Comparison of ENCODE assay signal across 1 cellular context in genomic region chr2:231643494-231643888, GRCh38.
TF ChIP-seq lines count a peak whose summit lies in the region.

No MANE protein-coding gene starts in this region.

TF ChIP-seq in H1, 55 proteins besides CTCF, POLR2A, EP300 and RAD21:
- TF ChIP-seq SRF (IDR thresholded peaks at IDR 0.05; ENCODE audit: low read depth, low read length) (no peak), NRF1 (IDR thresholded peaks at IDR 0.05; ENCODE audit: low read depth, low read length) (no peak), HDAC2 (IDR thresholded peaks at IDR 0.05; ENCODE audit: borderline replicate concordance in 1 of 2, low read depth in 2 of 2, low read length in 2 of 2) (no peak), KDM5A (IDR thresholded peaks at IDR 0.05; ENCODE audit: low read length) (no peak), TAF7 (optimal IDR thresholded peaks at IDR 0.05; ENCODE audit: borderline replicate concordance, low read depth, low read length) (no peak), SP4 (IDR thresholded peaks at IDR 0.05; ENCODE audit: low read length) (no peak), CEBPB (IDR thresholded peaks at IDR 0.05; ENCODE audit: low read depth, low read length) (no peak), TEAD4 (IDR thresholded peaks at IDR 0.05; ENCODE audit: low read depth, low read length) (no peak), KDM1A (IDR thresholded peaks at IDR 0.05; ENCODE audit: borderline replicate concordance, low read length) (no peak), PHF8 (conservative IDR thresholded peaks at IDR 0.05; ENCODE audit: low read depth, low read length) (no peak), CTBP2 (IDR thresholded peaks at IDR 0.05; ENCODE audit: borderline replicate concordance, insufficient read depth, insufficient read length, low read length) (no peak), BCL11A (IDR thresholded peaks at IDR 0.05; ENCODE audit: low read depth in 2 of 2, low read length in 2 of 2) (no peak), SUZ12 (IDR thresholded peaks at IDR 0.05; ENCODE audit: low read length) (no peak), SP1 (IDR thresholded peaks at IDR 0.05; ENCODE audit: low read depth, low read length) (no peak), FOSL1 (IDR thresholded peaks at IDR 0.05; ENCODE audit: insufficient read depth, low read depth, low read length) (no peak), SIX5 (IDR thresholded peaks at IDR 0.05; ENCODE audit: low read depth, low read length) (no peak), JUN (IDR thresholded peaks at IDR 0.05; ENCODE audit: low read depth, low read length) (no peak), SAP30 (IDR thresholded peaks at IDR 0.05; ENCODE audit: insufficient read depth, insufficient replicate concordance, low read length) (no peak), BACH1 (IDR thresholded peaks at IDR 0.05; ENCODE audit: low read length) (no peak), USF2 (IDR thresholded peaks at IDR 0.05; ENCODE audit: low read length) (no peak)
